Comparison of ENCODE assay signal across 18 cellular contexts in genomic region chr2:45191096-45191863, GRCh38.
DNase-seq lines count a peak whose midpoint lies in the region; ATAC-seq and TF ChIP-seq lines count a peak whose summit lies in the region.
"Had no signal": no experiment of that assay in that cellular context is flagged by ENCODE, and none has a peak within 500 bp of the region (broad histone marks: within the 10 kb centered on the region; RNA-seq: fewer than 3 reads in every experiment).

No MANE protein-coding gene starts in this region.

- H3K36me3 ChIP-seq in right atrium auricular region = no peaks in the 10 kb centered on the region
- H3K36me3 ChIP-seq in upper lobe of left lung = no peaks in the 10 kb centered on the region

- peak; percentile 58 for ATAC-seq in Right ventricle myocardium superior (ENCODE audit: poor library complexity)
- ATAC-seq in T-helper 17 cell = no peak
- ATAC-seq in upper lobe of left lung (ENCODE audit: low FRiP score in 2 of 2) = no peak
- ATAC-seq: Panc1 had no signal

- H3K4me1 ChIP-seq in right atrium auricular region (no peaks in the 10 kb centered on the region), upper lobe of left lung (no peaks in the 10 kb centered on the region)
- H3K4me1 ChIP-seq: Caco-2 had no signal

- H3K27ac Mint-ChIP-seq in T-helper 17 cell = no peak overlapping the region

- no peak for TF ChIP-seq POLR2A in upper lobe of left lung (IDR thresholded peaks at IDR 0.05)

- H3K4me3 ChIP-seq in right atrium auricular region = no peak overlapping the region
- no peak overlapping the region for H3K4me3 ChIP-seq in upper lobe of left lung

- no peak overlapping the region for H3K4me3 Mint-ChIP-seq in T-helper 17 cell

- H3K27me3 ChIP-seq in right atrium auricular region = no peaks in the 10 kb centered on the region
- no peaks in the 10 kb centered on the region for H3K27me3 ChIP-seq in upper lobe of left lung

- TF ChIP-seq EP300 in upper lobe of left lung (IDR thresholded peaks at IDR 0.05) = no peak

- no peaks in the 10 kb centered on the region for H3K4me1 Mint-ChIP-seq in T-helper 17 cell

- 75 to 80% methylated on average over 16 of the region's 16 CpGs for WGBS in upper lobe of left lung, 2 donors

- H3K27me3 Mint-ChIP-seq in T-helper 17 cell = peaks cover 63% of the 10 kb centered on the region

- intact Hi-C loops in Right ventricle myocardium superior (cut with DNase I) = no loop called here

- no peak for TF ChIP-seq CTCF in right atrium auricular region (IDR thresholded peaks at IDR 0.05)
- TF ChIP-seq CTCF in upper lobe of left lung (IDR thresholded peaks at IDR 0.05) = no peak

- H3K27ac ChIP-seq in right atrium auricular region = no peak overlapping the region
- H3K27ac ChIP-seq in upper lobe of left lung = no peak overlapping the region
- H3K27ac ChIP-seq: 22Rv1 had no signal

- no peaks in the 10 kb centered on the region for H3K36me3 Mint-ChIP-seq in T-helper 17 cell (ENCODE audit: low read depth)

- H3K9me3 ChIP-seq in right atrium auricular region = no peaks in the 10 kb centered on the region
- no peaks in the 10 kb centered on the region for H3K9me3 ChIP-seq in T-helper 17 cell (ENCODE audit: control insufficient read depth, low read length, poor library complexity, severe bottlenecking)
- no peaks in the 10 kb centered on the region for H3K9me3 ChIP-seq in upper lobe of left lung
- H3K9me3 ChIP-seq: Caco-2 had no signal

- DNase-seq in Right ventricle myocardium superior (no peak), right atrium auricular region (ENCODE audit: low spot score) (no peak), fibroblast of gingiva (ENCODE audit: low read depth) (peak; percentile 59), myocyte (ENCODE audit: low read depth) (peak; percentile 98), SHP77 (lab: John Stamatoyannopoulos, UW) (no peak), AG20443 (ENCODE audit: low spot score) (no peak), T-helper 17 cell (no peak), upper lobe of left lung (no peak)
- DNase-seq: Caco-2, DMS53, H7, Kasumi-1, NCI-H2029, NCI-H510A, NCI-H82, SIG-M5 had no signal

Comparison
In these comparisons a context has a peak if more than half of its experiments do, and no peak if none do; other contexts are left out.
1. DNase-seq: peak in fibroblast of gingiva (single experiment) and myocyte (single experiment); none in Right ventricle myocardium superior (single experiment), right atrium auricular region (single experiment), SHP77 (0 of 2), AG20443 (single experiment), T-helper 17 cell (0 of 3) and upper lobe of left lung (0 of 2).